1 cellular context compared by ENCODE assay signal in genomic region chr19:50362656-50363424, GRCh38.
A peak's percentile ranks its signal among the peaks of the same experiment; 100 is the strongest.
TF ChIP-seq lines count a peak whose summit lies in the region.

No MANE protein-coding gene starts in this region.

TF ChIP-seq in K562, 482 proteins besides CTCF, POLR2A, EP300 and RAD21 (continues in another document):
- no peak for TF ChIP-seq RFX1 (IDR thresholded peaks at IDR 0.05)
- TF ChIP-seq ARID1B (IDR thresholded peaks at IDR 0.05) = peak; percentile 51
- TF ChIP-seq U2AF2 (optimal IDR thresholded peaks at IDR 0.05; ENCODE audit: low read depth, low read length) = no peak
- TF ChIP-seq NR4A1 (CRISPR knock-in tag; IDR thresholded peaks at IDR 0.05) = no peak
- peak; percentile 33; the same call in 1 of the 2 replicates for TF ChIP-seq NR4A1 (tag; IDR thresholded peaks at IDR 0.05)
- TF ChIP-seq KLF16 (IDR thresholded peaks at IDR 0.05) = no peak
- TF ChIP-seq TCF7L2 (IDR thresholded peaks at IDR 0.05; ENCODE audit: low read depth, low read length) = no peak
- no peak for TF ChIP-seq PBX2 (CRISPR knock-in tag; IDR thresholded peaks at IDR 0.05; ENCODE audit: low read depth)
- TF ChIP-seq PBX2 (tag; conservative IDR thresholded peaks at IDR 0.05; ENCODE audit: low read depth) = 0 out of 2 replicates have a peak, but pooled peaks have one; percentile 11
- TF ChIP-seq, protein P1, sequence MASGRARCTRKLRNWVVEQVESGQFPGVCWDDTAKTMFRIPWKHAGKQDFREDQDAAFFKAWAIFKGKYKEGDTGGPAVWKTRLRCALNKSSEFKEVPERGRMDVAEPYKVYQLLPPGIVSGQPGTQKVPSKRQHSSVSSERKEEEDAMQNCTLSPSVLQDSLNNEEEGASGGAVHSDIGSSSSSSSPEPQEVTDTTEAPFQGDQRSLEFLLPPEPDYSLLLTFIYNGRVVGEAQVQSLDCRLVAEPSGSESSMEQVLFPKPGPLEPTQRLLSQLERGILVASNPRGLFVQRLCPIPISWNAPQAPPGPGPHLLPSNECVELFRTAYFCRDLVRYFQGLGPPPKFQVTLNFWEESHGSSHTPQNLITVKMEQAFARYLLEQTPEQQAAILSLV (tag; IDR thresholded peaks at IDR 0.05) = no peak
- TF ChIP-seq MAFF (IDR thresholded peaks at IDR 0.05; ENCODE audit: low read length) = no peak
- TF ChIP-seq ZNF212 (CRISPR knock-in tag; IDR thresholded peaks at IDR 0.05) = no peak
- TF ChIP-seq KLF6 (CRISPR knock-in tag; IDR thresholded peaks at IDR 0.05; ENCODE audit: borderline replicate concordance) = no peak
- no peak for TF ChIP-seq SIX5 (IDR thresholded peaks at IDR 0.05; ENCODE audit: borderline replicate concordance in 1 of 2, insufficient read depth in 1 of 2, low read depth in 1 of 2, low read length in 2 of 2)
- TF ChIP-seq, protein P2, sequence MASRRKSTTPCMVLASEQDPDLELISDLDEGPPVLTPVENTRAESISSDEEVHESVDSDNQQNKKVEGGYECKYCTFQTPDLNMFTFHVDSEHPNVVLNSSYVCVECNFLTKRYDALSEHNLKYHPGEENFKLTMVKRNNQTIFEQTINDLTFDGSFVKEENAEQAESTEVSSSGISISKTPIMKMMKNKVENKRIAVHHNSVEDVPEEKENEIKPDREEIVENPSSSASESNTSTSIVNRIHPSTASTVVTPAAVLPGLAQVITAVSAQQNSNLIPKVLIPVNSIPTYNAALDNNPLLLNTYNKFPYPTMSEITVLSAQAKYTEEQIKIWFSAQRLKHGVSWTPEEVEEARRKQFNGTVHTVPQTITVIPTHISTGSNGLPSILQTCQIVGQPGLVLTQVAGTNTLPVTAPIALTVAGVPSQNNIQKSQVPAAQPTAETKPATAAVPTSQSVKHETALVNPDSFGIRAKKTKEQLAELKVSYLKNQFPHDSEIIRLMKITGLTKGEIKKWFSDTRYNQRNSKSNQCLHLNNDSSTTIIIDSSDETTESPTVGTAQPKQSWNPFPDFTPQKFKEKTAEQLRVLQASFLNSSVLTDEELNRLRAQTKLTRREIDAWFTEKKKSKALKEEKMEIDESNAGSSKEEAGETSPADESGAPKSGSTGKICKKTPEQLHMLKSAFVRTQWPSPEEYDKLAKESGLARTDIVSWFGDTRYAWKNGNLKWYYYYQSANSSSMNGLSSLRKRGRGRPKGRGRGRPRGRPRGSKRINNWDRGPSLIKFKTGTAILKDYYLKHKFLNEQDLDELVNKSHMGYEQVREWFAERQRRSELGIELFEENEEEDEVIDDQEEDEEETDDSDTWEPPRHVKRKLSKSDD (conservative IDR thresholded peaks at IDR 0.05; ENCODE audit: low read length) = no peak
- TF ChIP-seq, protein P3, sequence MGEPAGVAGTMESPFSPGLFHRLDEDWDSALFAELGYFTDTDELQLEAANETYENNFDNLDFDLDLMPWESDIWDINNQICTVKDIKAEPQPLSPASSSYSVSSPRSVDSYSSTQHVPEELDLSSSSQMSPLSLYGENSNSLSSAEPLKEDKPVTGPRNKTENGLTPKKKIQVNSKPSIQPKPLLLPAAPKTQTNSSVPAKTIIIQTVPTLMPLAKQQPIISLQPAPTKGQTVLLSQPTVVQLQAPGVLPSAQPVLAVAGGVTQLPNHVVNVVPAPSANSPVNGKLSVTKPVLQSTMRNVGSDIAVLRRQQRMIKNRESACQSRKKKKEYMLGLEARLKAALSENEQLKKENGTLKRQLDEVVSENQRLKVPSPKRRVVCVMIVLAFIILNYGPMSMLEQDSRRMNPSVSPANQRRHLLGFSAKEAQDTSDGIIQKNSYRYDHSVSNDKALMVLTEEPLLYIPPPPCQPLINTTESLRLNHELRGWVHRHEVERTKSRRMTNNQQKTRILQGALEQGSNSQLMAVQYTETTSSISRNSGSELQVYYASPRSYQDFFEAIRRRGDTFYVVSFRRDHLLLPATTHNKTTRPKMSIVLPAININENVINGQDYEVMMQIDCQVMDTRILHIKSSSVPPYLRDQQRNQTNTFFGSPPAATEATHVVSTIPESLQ (CRISPR knock-in tag; IDR thresholded peaks at IDR 0.05) = peak; percentile 53; the same call in 1 of the 2 replicates
- TF ChIP-seq ZNF274 (IDR thresholded peaks at IDR 0.05; ENCODE audit: borderline replicate concordance, low read depth, low read length) = no peak
- TF ChIP-seq, protein P4, sequence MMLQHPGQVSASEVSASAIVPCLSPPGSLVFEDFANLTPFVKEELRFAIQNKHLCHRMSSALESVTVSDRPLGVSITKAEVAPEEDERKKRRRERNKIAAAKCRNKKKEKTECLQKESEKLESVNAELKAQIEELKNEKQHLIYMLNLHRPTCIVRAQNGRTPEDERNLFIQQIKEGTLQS (IDR thresholded peaks at IDR 0.05) = peak; percentile 68; the same call in 1 of the 2 replicates
- TF ChIP-seq, protein P4 (CRISPR knock-in tag; conservative IDR thresholded peaks at IDR 0.05) = no peak
- TF ChIP-seq GATAD2A (IDR thresholded peaks at IDR 0.05) = peak; percentile 54; the same call in 1 of the 2 replicates
- 0 out of 2 replicates have a peak, but pooled peaks have one; percentile 27 for TF ChIP-seq EP400 (IDR thresholded peaks at IDR 0.05)
- no peak; the same call in 1 of the 2 replicates for TF ChIP-seq DPF2 (IDR thresholded peaks at IDR 0.05)
- TF ChIP-seq CEBPZ (IDR thresholded peaks at IDR 0.05; ENCODE audit: borderline replicate concordance, low read depth, low read length) = no peak
- TF ChIP-seq ZNF3 (CRISPR knock-in tag; IDR thresholded peaks at IDR 0.05) = no peak
- TF ChIP-seq FOXP4 (CRISPR knock-in tag; IDR thresholded peaks at IDR 0.05; ENCODE audit: borderline replicate concordance) = no peak
- TF ChIP-seq TBP (optimal IDR thresholded peaks at IDR 0.05; ENCODE audit: low read depth, low read length) = no peak
- TF ChIP-seq MXI1 (IDR thresholded peaks at IDR 0.05; ENCODE audit: low read depth, low read length) = no peak
- no peak for TF ChIP-seq DACH1 (IDR thresholded peaks at IDR 0.05; ENCODE audit: partially characterized antibody)
- TF ChIP-seq DNMT1 (IDR thresholded peaks at IDR 0.05) = no peak
- TF ChIP-seq JUND (IDR thresholded peaks at IDR 0.05; ENCODE audit: borderline replicate concordance, low read depth, low read length) = peak; percentile 84; the same call in 1 of the 2 replicates
- TF ChIP-seq JUND (tag; IDR thresholded peaks at IDR 0.05; ENCODE audit: borderline replicate concordance, low read depth, low read length) = peak; percentile 72; the same call in 1 of the 3 replicates
- TF ChIP-seq, protein P5, sequence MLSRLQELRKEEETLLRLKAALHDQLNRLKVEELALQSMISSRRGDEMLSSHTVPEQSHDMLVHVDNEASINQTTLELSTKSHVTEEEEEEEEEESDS (CRISPR knock-in tag; IDR thresholded peaks at IDR 0.05) = no peak
- TF ChIP-seq SMARCE1 (IDR thresholded peaks at IDR 0.05) = 0 out of 2 replicates have a peak, but pooled peaks have one; percentile 9
- TF ChIP-seq LEF1 (IDR thresholded peaks at IDR 0.05) = peak; percentile 50; the same call in 1 of the 2 replicates
